8 cellular contexts compared by ENCODE assay signal in genomic region chr1:98794196-98794886, GRCh38.
DNase-seq lines count a peak whose midpoint lies in the region; ATAC-seq and TF ChIP-seq lines count a peak whose summit lies in the region.

No MANE protein-coding gene starts in this region.

- peak; percentile 72 for DNase-seq in ELR (ENCODE audit: low read depth)
- peak; percentile 30 for DNase-seq in activated T-cell treated with anti-CD3 and anti-CD28 coated beads, Interleukin-2, amount 50 U/mL, for 4 hours
- peak; percentile 73 for DNase-seq in fibroblast of villous mesenchyme (ENCODE audit: low read depth)
- peak; percentile 56 to 87 for DNase-seq in trophoblast cell
- DNase-seq in suprapubic skin (ENCODE audit: low spot score in 2 of 2) = no peak

- TF ChIP-seq POLR2A in suprapubic skin (IDR thresholded peaks at IDR 0.05) = no peak

- ATAC-seq in GM21390 (IDR thresholded peaks at IDR 0.05; ENCODE audit: unreplicated experiment) (peak; percentile 96), HG03575 (IDR thresholded peaks at IDR 0.05; ENCODE audit: extremely low read depth, insufficient number of reproducible peaks, low FRiP score, unreplicated experiment) (peak; percentile 55)
- ATAC-seq in activated T-cell treated with anti-CD3 and anti-CD28 coated beads, Interleukin-2, amount 50 U/mL, for 4 hours = peak; percentile 80 to 85

- no CpG with 5 or more reads among the region's 3 CpGs for WGBS in trophoblast cell (ENCODE audit: extremely low coverage, insufficient coverage, insufficient read length)
- WGBS in suprapubic skin = 12% methylated on average over 3 of the region's 3 CpGs

- H3K27me3 ChIP-seq in OCI-LY3 (ENCODE audit: low read depth, low read length) (no peaks in the 10 kb centered on the region), trophoblast cell (ENCODE audit: insufficient read depth, low read length) (no peaks in the 10 kb centered on the region), suprapubic skin (no peaks in the 10 kb centered on the region)

- H3K4ac ChIP-seq in trophoblast cell (ENCODE audit: low read depth, low read length) = no peak overlapping the region

- H3K9ac ChIP-seq in OCI-LY3 (ENCODE audit: low read length) (no peak overlapping the region), trophoblast cell (ENCODE audit: low read length) (no peak overlapping the region)

- H4K8ac ChIP-seq in trophoblast cell (ENCODE audit: low read depth, low read length) = no peak overlapping the region

- peaks cover 25% of the 10 kb centered on the region for H3K4me1 Mint-ChIP-seq in activated T-cell treated with anti-CD3 and anti-CD28 coated beads, Interleukin-2, amount 50 U/mL, for 4 hours (ENCODE audit: low read depth)

- H4K20me1 ChIP-seq in OCI-LY3 (ENCODE audit: insufficient read depth, low read length) = no peaks in the 10 kb centered on the region

- no peaks in the 10 kb centered on the region for H3K4me1 ChIP-seq in OCI-LY3 (ENCODE audit: low read length)
- no peaks in the 10 kb centered on the region for H3K4me1 ChIP-seq in trophoblast cell (ENCODE audit: control insufficient read depth in 1 of 2, insufficient read depth in 2 of 2, low read length in 2 of 2)
- H3K4me1 ChIP-seq in suprapubic skin = no peaks in the 10 kb centered on the region

- H3K79me2 ChIP-seq in OCI-LY3 (ENCODE audit: low read length) (no peaks in the 10 kb centered on the region), trophoblast cell (ENCODE audit: control insufficient read depth, insufficient read depth, low read length, poor library complexity) (no peaks in the 10 kb centered on the region)

- H3K27me3 Mint-ChIP-seq in activated T-cell treated with anti-CD3 and anti-CD28 coated beads, Interleukin-2, amount 50 U/mL, for 4 hours (ENCODE audit: low read depth) = no peaks in the 10 kb centered on the region

- H3K79me1 ChIP-seq in trophoblast cell (ENCODE audit: low read length) = no peaks in the 10 kb centered on the region

- no peaks in the 10 kb centered on the region for H3K9me3 Mint-ChIP-seq in activated T-cell treated with anti-CD3 and anti-CD28 coated beads, Interleukin-2, amount 50 U/mL, for 4 hours

- no peak overlapping the region for H3K23ac ChIP-seq in trophoblast cell (ENCODE audit: low read length)

- H3K36me3 ChIP-seq in OCI-LY3 (replicated peaks; ENCODE audit: low read depth, low read length) (no peaks in the 10 kb centered on the region), trophoblast cell (ENCODE audit: control insufficient read depth in 1 of 2, insufficient read depth in 2 of 2, low read length in 2 of 2) (no peaks in the 10 kb centered on the region), suprapubic skin (no peaks in the 10 kb centered on the region)

- H4K12ac ChIP-seq in trophoblast cell (ENCODE audit: low read depth, low read length) = no peak overlapping the region

- H2AK5ac ChIP-seq in trophoblast cell (ENCODE audit: low read length) = no peak overlapping the region

- peak; percentile 69 for TF ChIP-seq CTCF in OCI-LY3 (IDR thresholded peaks at IDR 0.05; ENCODE audit: low read depth, low read length)
- TF ChIP-seq CTCF in fibroblast of villous mesenchyme (IDR thresholded peaks at IDR 0.05; ENCODE audit: insufficient read depth, low read depth, low read length) = peak; percentile 88
- peak in 1 of 2 donors; percentile 60 for TF ChIP-seq CTCF in suprapubic skin (IDR thresholded peaks at IDR 0.05)

- H3K18ac ChIP-seq in trophoblast cell (ENCODE audit: low read length) = no peak overlapping the region

- no peak overlapping the region for H4K91ac ChIP-seq in trophoblast cell (ENCODE audit: low read depth, low read length)

- H3K27ac ChIP-seq in OCI-LY3 (ENCODE audit: low read length) (no peak overlapping the region), trophoblast cell (ENCODE audit: low read depth, low read length) (no peak overlapping the region), suprapubic skin (no peak overlapping the region)

- no peak overlapping the region for H2BK5ac ChIP-seq in trophoblast cell (ENCODE audit: low read depth, low read length, poor library complexity)

- H2BK120ac ChIP-seq in trophoblast cell (ENCODE audit: insufficient read depth, low read length, poor library complexity) = no peak overlapping the region

- H3K36me3 Mint-ChIP-seq in activated T-cell treated with anti-CD3 and anti-CD28 coated beads, Interleukin-2, amount 50 U/mL, for 4 hours (ENCODE audit: insufficient read depth) = no peaks in the 10 kb centered on the region

- 0 out of 2 replicates have a peak overlapping the region, but pooled peaks have one; percentile 30 for H2AFZ ChIP-seq in OCI-LY3 (ENCODE audit: low read depth, low read length)
- H2AFZ ChIP-seq in trophoblast cell (ENCODE audit: insufficient read depth, low read length, poor library complexity) = no peak overlapping the region

- H3K4me3 ChIP-seq in OCI-LY3 (ENCODE audit: low read length) (no peak overlapping the region), fibroblast of villous mesenchyme (ENCODE audit: low read depth, low read length) (no peak overlapping the region), trophoblast cell (ENCODE audit: low read depth, low read length) (no peak overlapping the region), suprapubic skin (no peak overlapping the region)

- H3K9me3 ChIP-seq in OCI-LY3 (ENCODE audit: insufficient read depth, low read length) (no peaks in the 10 kb centered on the region), trophoblast cell (ENCODE audit: insufficient read depth, low read depth, low read length) (no peaks in the 10 kb centered on the region), suprapubic skin (no peaks in the 10 kb centered on the region)

- H3K14ac ChIP-seq in trophoblast cell (ENCODE audit: low read length) = no peak overlapping the region

- H2BK12ac ChIP-seq in trophoblast cell (ENCODE audit: low read length) = no peak overlapping the region

- TF ChIP-seq EP300 in suprapubic skin (IDR thresholded peaks at IDR 0.05) = no peak

- H3K4me3 Mint-ChIP-seq in activated T-cell treated with anti-CD3 and anti-CD28 coated beads, Interleukin-2, amount 50 U/mL, for 4 hours = no peak overlapping the region

- H3K4me2 ChIP-seq in OCI-LY3 (ENCODE audit: low read length) (peak overlapping the region; percentile 30; the same call in 1 of the 2 replicates), trophoblast cell (ENCODE audit: low read length) (no peak overlapping the region)

Comparison
In these comparisons a context has a peak if more than half of its experiments do, and no peak if none do; other contexts are left out.
1. DNase-seq: peak in ELR (single experiment), activated T-cell treated with anti-CD3 and anti-CD28 coated beads, Interleukin-2, amount 50 U/mL, for 4 hours (single experiment), fibroblast of villous mesenchyme (single experiment) and trophoblast cell (2 of 2); none in suprapubic skin (0 of 2).
2. Peak in every context shown above with its lines, with median percentiles within 50 percentile points of each other: ATAC-seq.